ENCODE assay signal across 8 cellular contexts in the genomic region with DNA sequence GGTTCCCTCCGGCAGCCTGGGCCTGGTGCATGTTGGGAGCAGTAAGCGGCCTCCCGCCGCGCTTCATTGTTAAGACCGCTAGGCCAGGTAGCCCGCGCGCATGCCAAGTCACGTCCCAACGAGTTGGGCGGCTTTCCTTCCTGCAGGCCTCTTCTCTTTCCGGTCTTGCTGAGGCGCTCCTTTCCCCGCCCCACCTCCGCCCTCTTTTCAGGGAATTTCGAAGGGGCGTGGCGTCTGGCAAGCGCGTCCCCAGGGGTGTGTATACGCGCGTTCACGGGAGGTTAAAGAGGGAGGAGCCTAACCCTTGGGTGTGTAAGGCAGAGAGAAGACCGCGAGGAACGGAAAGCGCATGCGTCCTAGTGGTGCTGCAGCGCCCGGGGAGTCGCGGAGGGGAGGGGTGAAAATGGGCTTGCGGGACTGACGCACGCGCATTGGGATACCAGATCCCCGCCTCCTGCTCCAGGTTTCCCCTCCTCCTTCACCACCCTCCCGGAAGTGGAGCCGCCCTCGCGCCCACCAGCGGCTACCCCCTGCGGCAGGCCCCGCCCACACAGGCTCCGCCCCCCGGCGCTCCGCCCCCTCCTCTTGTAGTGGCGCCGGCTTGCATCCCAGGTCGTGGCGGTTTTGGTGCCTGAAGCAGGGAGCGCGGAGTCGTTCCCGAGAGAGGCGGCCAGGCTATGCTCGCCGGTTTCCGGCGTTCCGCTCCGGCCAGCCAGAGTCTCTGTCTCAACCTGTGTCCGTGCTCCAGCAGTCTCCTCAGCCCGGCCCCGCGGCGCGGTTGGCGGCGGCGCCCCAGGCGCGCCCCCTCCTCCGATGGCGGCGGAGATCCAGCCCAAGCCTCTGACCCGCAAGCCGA. TPM values are rescaled to one million over a fixed set of nuclear protein-coding genes. Genes with fewer than 3 reads are reported as not detected.
DNase-seq lines count a peak whose midpoint lies in the region; FAIRE-seq and TF ChIP-seq lines count a peak whose summit lies in the region.

WDFY2 (plus strand) TSS at position 588 of the 856 bp plus-strand sequence; CDS start at position 814, 226 bp downstream.

- peak within 1 kb of the TSS; percentile 95 for H3K27ac ChIP-seq in neuronal stem cell (replicated peaks; ENCODE audit: low read length)

- no peak within 1 kb of the TSS for H3K4ac ChIP-seq in neuronal stem cell (ENCODE audit: low read length)

- peak within 1 kb of the TSS; percentile 88 for H3K4me3 Mint-ChIP-seq in activated naive CD4-positive, alpha-beta T cell treated with anti-CD3 and anti-CD28 coated beads for 36 hours

- no peaks in the 10 kb centered on the region for H3K36me3 Mint-ChIP-seq in activated naive CD4-positive, alpha-beta T cell treated with anti-CD3 and anti-CD28 coated beads for 36 hours (ENCODE audit: low read depth)

- H3K9me3 ChIP-seq in neuronal stem cell (replicated peaks in 1 of 2; ENCODE audit: control insufficient read depth in 2 of 2, insufficient read depth in 1 of 2, low read depth in 1 of 2, low read length in 2 of 2), result no peaks in the 10 kb centered on the region

- in situ Hi-C loops in SK-MEL-5 (cut with HindIII; ENCODE audit: low pct_unique_long_range_greater_than_20kb, low sequenced_read_pairs), result no loop called here

- H3K4me3 ChIP-seq in neuronal stem cell (ENCODE audit: low read length in 2 of 2), result peak within 1 kb of the TSS; percentile 95 to 97

- H3K4me1 ChIP-seq in neuronal stem cell (ENCODE audit: control insufficient read depth in 2 of 2, insufficient read depth in 1 of 2, low read depth in 1 of 2, low read length in 2 of 2), result peaks cover 10 to 13% of the 10 kb centered on the region in 2 donors

- no peaks in the 10 kb centered on the region for H3K9me3 Mint-ChIP-seq in activated naive CD4-positive, alpha-beta T cell treated with anti-CD3 and anti-CD28 coated beads for 36 hours

- H2AK5ac ChIP-seq in neuronal stem cell (ENCODE audit: low read depth, low read length), result no peak within 1 kb of the TSS

- WGBS in neuronal stem cell (ENCODE audit: extremely low coverage in 2 of 2, insufficient read length in 2 of 2, insufficient replicate concordance in 1 of 2), 2 donors, result no CpG with 5 or more reads among the region's 81 CpGs

- peaks cover 33% of the 10 kb centered on the region for H3K4me1 Mint-ChIP-seq in activated naive CD4-positive, alpha-beta T cell treated with anti-CD3 and anti-CD28 coated beads for 36 hours (ENCODE audit: low read depth)

- POLR2A ChIA-PET in HEK293T (lab: Yijun Ruan, JAX), result interaction anchor here (0.8 to 1.5 kb wide), 5 partner anchors 32 to 131 kb away, joined by 3 to 13 read pairs (median 6); partner anchors contain the start of gene INTS6

- peak within 1 kb of the TSS; percentile 79 for H3K4me2 ChIP-seq in neuronal stem cell (ENCODE audit: insufficient read depth, low read length, poor library complexity, severe bottlenecking)

- intact Hi-C loops in activated naive CD4-positive, alpha-beta T cell treated with anti-CD3 and anti-CD28 coated beads for 36 hours (cut with micrococcal nuclease), result loop anchor here (1.0 to 2.0 kb wide), 15 partner anchors 30 to 1791 kb away; partner anchors contain the start of genes ALG11, CKAP2, INTS6 and KPNA3

- DNase-seq in GM03348 (ENCODE audit: low spot score) (peak; percentile 98), HEK293T (ENCODE audit: extremely low spot score) (peak; percentile 96), MV-4-11 (lab: John Stamatoyannopoulos, UW) (peak; percentile 100), SK-MEL-5 (ENCODE audit: low read depth, low spot score) (peak; percentile 100), frontal cortex (ENCODE audit: low spot score in 2 of 2) (peak; percentile 89 to 91), neuronal stem cell (ENCODE audit: low spot score) (peak; percentile 100)
- DNase-seq in activated naive CD4-positive, alpha-beta T cell treated with anti-CD3 and anti-CD28 coated beads for 36 hours, result peak; percentile 99

- peak within 1 kb of the TSS; percentile 95 for H2AFZ ChIP-seq in neuronal stem cell (ENCODE audit: low read length)

- H2BK5ac ChIP-seq in neuronal stem cell (ENCODE audit: low read length), result peak within 1 kb of the TSS; percentile 94

- peak within 1 kb of the TSS; percentile 97 for H3K9ac ChIP-seq in neuronal stem cell (ENCODE audit: low read depth, low read length, poor library complexity)

- H2BK15ac ChIP-seq in neuronal stem cell (ENCODE audit: low read length), result peak within 1 kb of the TSS; percentile 95

- peak within 1 kb of the TSS; percentile 51 for H3K14ac ChIP-seq in neuronal stem cell (ENCODE audit: low read length)

- peak within 1 kb of the TSS; percentile 97 for H3K23ac ChIP-seq in neuronal stem cell (ENCODE audit: low read depth, low read length, poor library complexity)

- H2BK12ac ChIP-seq in neuronal stem cell (ENCODE audit: low read length), result no peak within 1 kb of the TSS

- peak within 1 kb of the TSS; percentile 96 for H3K18ac ChIP-seq in neuronal stem cell (ENCODE audit: low read length)

- FAIRE-seq in frontal cortex (lab: Jason Lieb, UNC), result peak; percentile 33

- CTCF ChIA-PET in HEK293T (lab: Yijun Ruan, JAX), result no interaction called here
- CTCF ChIA-PET in activated naive CD4-positive, alpha-beta T cell treated with anti-CD3 and anti-CD28 coated beads for 36 hours (lab: Charles Lee), result interaction anchor here (0.8 to 2.6 kb wide), 3 partner anchors 31 to 214 kb away, joined by 3 to 10 read pairs (median 5); no protein-coding TSS in a partner anchor

- H3K27me3 ChIP-seq in neuronal stem cell (ENCODE audit: control insufficient read depth in 3 of 3, insufficient read depth in 3 of 3, low read depth in 1 of 3, low read length in 3 of 3), result no peaks in the 10 kb centered on the region

- no peaks in the 10 kb centered on the region for H3K27me3 Mint-ChIP-seq in activated naive CD4-positive, alpha-beta T cell treated with anti-CD3 and anti-CD28 coated beads for 36 hours (ENCODE audit: low read depth)

- H3K27ac Mint-ChIP-seq in activated naive CD4-positive, alpha-beta T cell treated with anti-CD3 and anti-CD28 coated beads for 36 hours, result peak within 1 kb of the TSS; percentile 95

- no peak for TF ChIP-seq CTCF in subcutaneous adipose tissue (IDR thresholded peaks at IDR 0.05; ENCODE audit: low read depth)

- H4K91ac ChIP-seq in neuronal stem cell (ENCODE audit: low read depth, low read length, poor library complexity), result no peak within 1 kb of the TSS

- H3K79me1 ChIP-seq in neuronal stem cell (ENCODE audit: low read depth, low read length), result no peaks in the 10 kb centered on the region

- H3K36me3 ChIP-seq in neuronal stem cell (replicated peaks in 1 of 2; ENCODE audit: control insufficient read depth in 2 of 2, insufficient read depth in 2 of 2, low read length in 2 of 2), result no peaks in the 10 kb centered on the region

- no peak within 1 kb of the TSS for H2BK120ac ChIP-seq in neuronal stem cell (ENCODE audit: low read depth, low read length)

- no peak within 1 kb of the TSS for H4K8ac ChIP-seq in neuronal stem cell (ENCODE audit: low read depth, low read length)

TF ChIP-seq in HEK293T, 16 proteins besides CTCF, POLR2A, EP300 and RAD21:
- TF ChIP-seq ELF4 (IDR thresholded peaks at IDR 0.05) (peak; percentile 83), ARNT (IDR thresholded peaks at IDR 0.05) (peak; percentile 87), HDGF (IDR thresholded peaks at IDR 0.05; ENCODE audit: borderline replicate concordance) (peak; percentile 97), CTBP1 (IDR thresholded peaks at IDR 0.05; ENCODE audit: borderline replicate concordance) (no peak), BHLHE40 (IDR thresholded peaks at IDR 0.05; ENCODE audit: borderline replicate concordance) (no peak), FOXA1 (IDR thresholded peaks at IDR 0.05) (no peak), LEF1 (IDR thresholded peaks at IDR 0.05; ENCODE audit: borderline replicate concordance) (no peak)
- TF ChIP-seq, protein P1, sequence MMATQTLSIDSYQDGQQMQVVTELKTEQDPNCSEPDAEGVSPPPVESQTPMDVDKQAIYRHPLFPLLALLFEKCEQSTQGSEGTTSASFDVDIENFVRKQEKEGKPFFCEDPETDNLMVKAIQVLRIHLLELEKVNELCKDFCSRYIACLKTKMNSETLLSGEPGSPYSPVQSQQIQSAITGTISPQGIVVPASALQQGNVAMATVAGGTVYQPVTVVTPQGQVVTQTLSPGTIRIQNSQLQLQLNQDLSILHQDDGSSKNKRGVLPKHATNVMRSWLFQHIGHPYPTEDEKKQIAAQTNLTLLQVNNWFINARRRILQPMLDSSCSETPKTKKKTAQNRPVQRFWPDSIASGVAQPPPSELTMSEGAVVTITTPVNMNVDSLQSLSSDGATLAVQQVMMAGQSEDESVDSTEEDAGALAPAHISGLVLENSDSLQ (IDR thresholded peaks at IDR 0.05), result no peak
TF ChIP-seq in HEK293T: peak in this region for 3.

RNA-seq across cellular contexts. Expression of gene WDFY2, which starts in this region (rescaled TPM):
- total RNA-seq in SK-MEL-5 (2014; rRNA removed; shearing (Covaris generic)), result 1.9 and 2.0 TPM in 2 replicates
- 3.7 and 5.5 TPM in 2 replicates for polyA plus RNA-seq in SK-MEL-5 (2015; cell fraction: cytosol; rRNA removed)
- 32.9 and 45.3 TPM in 2 replicates for polyA plus RNA-seq in SK-MEL-5 (2015; cell fraction: nucleus; rRNA removed)
- 10 to 100 TPM in 1 of 2 experiments, 1 to 10 TPM in 1; 8.3 to 11.3 TPM for total RNA-seq in activated naive CD4-positive, alpha-beta T cell treated with anti-CD3 and anti-CD28 coated beads for 36 hours
- total RNA-seq in frontal cortex, result 4.9 TPM
- polyA plus RNA-seq in neuronal stem cell (2013, experiment 1 of 2), result 10.6 TPM
- polyA plus RNA-seq in neuronal stem cell (2013, experiment 2 of 2), result 9.7 TPM
- total RNA-seq in subcutaneous adipose tissue, result 10 to 100 TPM; 17.6 to 36.4 (median 22.0) TPM

Comparison
In these comparisons a context has a peak if more than half of its experiments do, and no peak if none do; other contexts are left out.
1. Peak in every context shown above with its lines: DNase-seq, H3K4me3 ChIP-seq and H3K27ac ChIP-seq.